ENCODE assay signal across 8 cellular contexts in genomic region chr12:43758247-43758727, GRCh38. TPM values are rescaled to one million over a fixed set of nuclear protein-coding genes. Genes with fewer than 3 reads are reported as not detected.
A peak's percentile ranks its signal among the peaks of the same experiment; 100 is the strongest.
DNase-seq lines count a peak whose midpoint lies in the region; ATAC-seq and TF ChIP-seq lines count a peak whose summit lies in the region.

No MANE protein-coding gene starts in this region.

- H3F3A ChIP-seq in Loucy (ENCODE audit: low read depth) = no peaks in the 10 kb centered on the region

- H3K36me3 Mint-ChIP-seq in activated naive CD4-positive, alpha-beta T cell treated with anti-CD3 and anti-CD28 coated beads, Interleukin-2, amount 50 U/mL, for 72 hours = peaks cover 45 to 55% of the 10 kb centered on the region in 2 donors
- H3K36me3 Mint-ChIP-seq in progenitor cell of endocrine pancreas (ENCODE audit: insufficient read depth) = peaks cover 3% of the 10 kb centered on the region

- DNase-seq in CD1c-positive myeloid dendritic cell (ENCODE audit: extremely low spot score) (peak; percentile 30), heart right ventricle (no peak), progenitor cell of endocrine pancreas (ENCODE audit: low spot score, unreplicated experiment) (peak; percentile 15), NCI-H748 treated with DMSO at 0.1 percent for 48 hours (lab: John Stamatoyannopoulos, UW) (no peak), cortex of kidney (lab: John Stamatoyannopoulos, UW) (no peak)
- DNase-seq in activated naive CD4-positive, alpha-beta T cell treated with anti-CD3 and anti-CD28 coated beads, Interleukin-2, amount 50 U/mL, for 72 hours (ENCODE audit: low spot score in 2 of 2) = peak; percentile 26 to 56

- H3K4me1 ChIP-seq in Loucy (ENCODE audit: insufficient read depth, low read length, poor library complexity, severe bottlenecking) (peaks cover 64% of the 10 kb centered on the region), heart right ventricle (peaks cover 4 to 52% (median 26%) of the 10 kb centered on the region in 9 donors)

- H3K36me3 ChIP-seq in Loucy (ENCODE audit: insufficient read depth, low read length) (no peaks in the 10 kb centered on the region), heart right ventricle (peaks cover 0 to 18% (median 8%) of the 10 kb centered on the region in 9 donors)

- H3K27ac Mint-ChIP-seq in activated naive CD4-positive, alpha-beta T cell treated with anti-CD3 and anti-CD28 coated beads, Interleukin-2, amount 50 U/mL, for 72 hours = peak overlapping the region; percentile 91 to 97
- H3K27ac Mint-ChIP-seq in progenitor cell of endocrine pancreas = peak overlapping the region; percentile 83

- intact Hi-C loops in heart right ventricle (cut with DNase I) = loop anchor here in 5 of 10 donors (1.0 to 5.0 kb wide), 4 partner anchors 48 to 124 kb away; partner anchors contain the start of gene TWF1 (in 4 of the 5)

- H3K4me2 ChIP-seq in Loucy (ENCODE audit: low read depth, low read length, poor library complexity, severe bottlenecking) = peak overlapping the region; percentile 98

- H3K27me3 Mint-ChIP-seq in progenitor cell of endocrine pancreas = no peaks in the 10 kb centered on the region

- peaks cover 28% of the 10 kb centered on the region for H4K20me1 ChIP-seq in Loucy (ENCODE audit: insufficient read depth, low read length, poor library complexity, severe bottlenecking)

- peak overlapping the region; percentile 90 for H3K4me3 Mint-ChIP-seq in progenitor cell of endocrine pancreas (ENCODE audit: low read depth)

- 0% methylated on average over 18 of the region's 18 CpGs for WGBS in heart right ventricle, 2 donors

- H3K27me3 ChIP-seq in Loucy (ENCODE audit: insufficient read depth, low read length, poor library complexity, severe bottlenecking) = no peaks in the 10 kb centered on the region
- no peaks in the 10 kb centered on the region for H3K27me3 ChIP-seq in heart right ventricle

- H3K27ac ChIP-seq in heart right ventricle = peak overlapping the region in 8 of 10 donors; percentile 44 to 94 (median 86)

- H3K9ac ChIP-seq in Loucy (ENCODE audit: low read depth, low read length, poor library complexity, severe bottlenecking) = peak overlapping the region; percentile 78

- H3K9me3 Mint-ChIP-seq in activated naive CD4-positive, alpha-beta T cell treated with anti-CD3 and anti-CD28 coated beads, Interleukin-2, amount 50 U/mL, for 72 hours = peaks cover 0 to 3% of the 10 kb centered on the region in 2 donors
- no peaks in the 10 kb centered on the region for H3K9me3 Mint-ChIP-seq in progenitor cell of endocrine pancreas (ENCODE audit: low read depth)

- peak overlapping the region; percentile 82 for H2AFZ ChIP-seq in Loucy (ENCODE audit: low read length)

- TF ChIP-seq CTCF in Loucy (conservative IDR thresholded peaks at IDR 0.05; ENCODE audit: low read length) (no peak), heart right ventricle (IDR thresholded peaks at IDR 0.05) (no peak), progenitor cell of endocrine pancreas (IDR thresholded peaks at IDR 0.05; ENCODE audit: unreplicated experiment) (no peak)

- peak; percentile 2 for ATAC-seq in GM21381 (IDR thresholded peaks at IDR 0.05; ENCODE audit: unreplicated experiment)
- peak in 1 of 2 donors; percentile 39 for ATAC-seq in activated naive CD4-positive, alpha-beta T cell treated with anti-CD3 and anti-CD28 coated beads, Interleukin-2, amount 50 U/mL, for 72 hours
- peak; percentile 9 to 45 (median 26) for ATAC-seq in heart right ventricle

- peaks cover 56% of the 10 kb centered on the region for H3K79me2 ChIP-seq in Loucy (ENCODE audit: insufficient read depth, low read length)

- H3K4me3 ChIP-seq in Loucy (ENCODE audit: low read length, poor library complexity, severe bottlenecking) = peak overlapping the region; percentile 97
- peak overlapping the region; percentile 34 to 93 (median 76) for H3K4me3 ChIP-seq in heart right ventricle

- no peaks in the 10 kb centered on the region for H3K9me2 ChIP-seq in Loucy (replicated peaks; ENCODE audit: low read depth, low read length)

- H3K9me3 ChIP-seq in Loucy (ENCODE audit: insufficient read depth, low read depth, low read length) (no peaks in the 10 kb centered on the region), heart right ventricle (no peaks in the 10 kb centered on the region)

- H3K4me1 Mint-ChIP-seq in progenitor cell of endocrine pancreas (ENCODE audit: low read depth) = peaks cover 8% of the 10 kb centered on the region

RNA-seq across cellular contexts. Expression of gene PUS7L, which starts 0.3 kb away (rescaled TPM):
- 10 to 100 TPM; 12.6 to 22.5 TPM for total RNA-seq in activated naive CD4-positive, alpha-beta T cell treated with anti-CD3 and anti-CD28 coated beads, Interleukin-2, amount 50 U/mL, for 72 hours
- total RNA-seq in heart right ventricle (1 to 10 TPM; 4.1 to 7.8 (median 5.2) TPM), progenitor cell of endocrine pancreas (10.6 and 14.4 TPM in 2 replicates)
- polyA plus RNA-seq in heart right ventricle = 1 to 10 TPM; 1.2 to 1.5 TPM

RNA-seq across cellular contexts. Expression of gene IRAK4, which starts 0.5 kb away (rescaled TPM):
- 10 to 100 TPM; 11.6 to 31.0 TPM for total RNA-seq in activated naive CD4-positive, alpha-beta T cell treated with anti-CD3 and anti-CD28 coated beads, Interleukin-2, amount 50 U/mL, for 72 hours
- total RNA-seq in heart right ventricle (1 to 10 TPM; 3.6 to 8.1 (median 4.1) TPM), progenitor cell of endocrine pancreas (7.5 and 8.5 TPM in 2 replicates)
- polyA plus RNA-seq in heart right ventricle = 1 to 10 TPM; 3.8 to 5.4 TPM

RNA-seq across cellular contexts. Expression of gene TWF1, which starts 47.8 kb away (rescaled TPM):
- 10 to 100 TPM; 17.2 to 28.2 TPM for total RNA-seq in activated naive CD4-positive, alpha-beta T cell treated with anti-CD3 and anti-CD28 coated beads, Interleukin-2, amount 50 U/mL, for 72 hours
- total RNA-seq in heart right ventricle (10 to 100 TPM in 6 of 10 donors, 1 to 10 TPM in 4; 8.5 to 21.7 (median 10.7) TPM), progenitor cell of endocrine pancreas (58.4 and 61.4 TPM in 2 replicates)
- 10 to 100 TPM; 11.4 to 20.4 TPM for polyA plus RNA-seq in heart right ventricle

Comparison
In these comparisons a context has a peak if more than half of its experiments do, and no peak if none do; other contexts are left out.
1. DNase-seq: peak in CD1c-positive myeloid dendritic cell (single experiment), activated naive CD4-positive, alpha-beta T cell treated with anti-CD3 and anti-CD28 coated beads, Interleukin-2, amount 50 U/mL, for 72 hours (2 of 2) and progenitor cell of endocrine pancreas (single experiment); none in heart right ventricle (0 of 2), NCI-H748 treated with DMSO at 0.1 percent for 48 hours (single experiment) and cortex of kidney (single experiment).